ENCODE assay signal across 15 cellular contexts in genomic region chr21:42594616-42595280, GRCh38.
"Had no signal": no experiment of that assay in that cellular context is flagged by ENCODE, and none has a peak within 500 bp of the region (broad histone marks: within the 10 kb centered on the region; RNA-seq: fewer than 3 reads in every experiment).

No MANE protein-coding gene starts in this region.

- H3K4me3 Mint-ChIP-seq: activated B cell treated with CpG ODN at 0.5 μM for 24 hours; activated CD4-positive, alpha-beta T cell treated with anti-CD3 and anti-CD28 coated beads, Interleukin-2, amount 10 ng/mL, durations not matched to agents 24 days and 14 days; endodermal cell; nephron; stimulated activated effector memory CD8-positive, alpha-beta T cell treated with anti-CD3 and anti-CD28 coated beads, Interleukin-12 subunit alpha, Interleukin-12 subunit beta, amount 100 ng/mL, for 72 hours had no signal

- H3K27ac Mint-ChIP-seq: activated B cell treated with CpG ODN at 0.5 μM for 24 hours; activated CD4-positive, alpha-beta T cell treated with anti-CD3 and anti-CD28 coated beads, Interleukin-2, amount 10 ng/mL, durations not matched to agents 24 days and 14 days; activated T-helper 2 cell treated with anti-CD3 and anti-CD28 coated beads, Interferon-gamma antibody, Interleukin-2, Interleukin-4, amounts not matched to agents 10 μg/mL and 5 μg/mL and 100 μg/mL, durations not matched to agents 14 hours and 24 hours and 36 hours; endodermal cell; nephron; stimulated activated effector memory CD8-positive, alpha-beta T cell treated with anti-CD3 and anti-CD28 coated beads, Interleukin-12 subunit alpha, Interleukin-12 subunit beta, amount 100 ng/mL, for 72 hours had no signal

- H3K4me1 Mint-ChIP-seq: nephron had no signal

- ATAC-seq: stimulated activated effector memory CD8-positive, alpha-beta T cell treated with anti-CD3 and anti-CD28 coated beads, Interleukin-12 subunit alpha, Interleukin-12 subunit beta, amount 100 ng/mL, for 72 hours had no signal

- H3K9me3 Mint-ChIP-seq: activated B cell treated with CpG ODN at 0.5 μM for 24 hours; activated CD4-positive, alpha-beta T cell treated with anti-CD3 and anti-CD28 coated beads, Interleukin-2, amount 10 ng/mL, durations not matched to agents 24 days and 14 days; activated T-helper 2 cell treated with anti-CD3 and anti-CD28 coated beads, Interferon-gamma antibody, Interleukin-2, Interleukin-4, amounts not matched to agents 10 μg/mL and 5 μg/mL and 100 μg/mL, durations not matched to agents 14 hours and 24 hours and 36 hours; stimulated activated effector memory CD8-positive, alpha-beta T cell treated with anti-CD3 and anti-CD28 coated beads, Interleukin-12 subunit alpha, Interleukin-12 subunit beta, amount 100 ng/mL, for 72 hours had no signal

- DNase-seq: activated B cell treated with CpG ODN at 0.5 μM for 24 hours; activated CD4-positive, alpha-beta T cell treated with anti-CD3 and anti-CD28 coated beads, Interleukin-2, amount 10 ng/mL, durations not matched to agents 24 days and 14 days; activated naive CD4-positive, alpha-beta T cell treated with anti-CD3 and anti-CD28 coated beads, Interleukin-2, amount 50 U/mL, for 16 hours; activated T-cell treated with anti-CD3 and anti-CD28 coated beads, Interleukin-2, amount 50 U/mL, for 1 hour; endodermal cell; kidney glomerular epithelial cell; mesenchymal stem cell; ovary; stimulated activated CD4-positive, alpha-beta T cell treated with anti-CD3 and anti-CD28 coated beads, Interleukin-1b, Interleukin-23, amount 100 ng/mL, for 48 hours; T-helper 2 cell had no signal

- H3K4me3 ChIP-seq: hepatocyte, ovary had no signal

- H3K27ac ChIP-seq: dorsolateral prefrontal cortex, ovary had no signal
